Comparison of ENCODE assay signal across 18 cellular contexts in the genomic region with DNA sequence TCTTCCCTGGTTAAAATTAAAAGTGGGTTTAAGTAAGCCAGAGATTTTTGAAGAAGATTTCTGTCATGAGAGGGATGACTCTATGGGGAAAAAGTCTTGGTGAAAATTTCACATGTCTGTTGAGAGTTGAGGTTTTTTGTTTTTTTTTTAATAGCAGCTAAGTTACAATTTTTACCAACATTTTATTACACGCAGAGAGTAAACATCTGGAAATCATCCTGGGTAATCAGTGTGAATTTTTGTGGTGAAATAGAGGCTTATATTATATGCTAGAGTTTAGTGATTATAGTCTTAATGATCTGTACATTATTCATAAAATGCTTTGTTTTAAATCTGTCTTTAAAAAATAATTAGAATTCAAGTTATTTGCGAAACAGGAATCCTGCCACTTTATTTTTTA.
"Had no signal": no experiment of that assay in that cellular context is flagged by ENCODE, and none has a peak within 500 bp of the region (broad histone marks: within the 10 kb centered on the region; RNA-seq: fewer than 3 reads in every experiment).

No MANE protein-coding gene starts in this region.

- H3K27me3 ChIP-seq: dorsolateral prefrontal cortex, heart right ventricle had no signal

- H3K27me3 Mint-ChIP-seq: type B pancreatic cell had no signal

- H3K4me3 Mint-ChIP-seq: central memory CD8-positive, alpha-beta T cell; naive thymus-derived CD8-positive, alpha-beta T cell; type B pancreatic cell had no signal

- H3K36me3 Mint-ChIP-seq: naive thymus-derived CD8-positive, alpha-beta T cell; type B pancreatic cell had no signal

- H3K27ac Mint-ChIP-seq: naive thymus-derived CD8-positive, alpha-beta T cell; type B pancreatic cell had no signal

- H3K9me3 ChIP-seq: heart right ventricle, mucosa of descending colon, psoas muscle had no signal

- H3K4me1 Mint-ChIP-seq: central memory CD8-positive, alpha-beta T cell; naive thymus-derived CD8-positive, alpha-beta T cell had no signal

- H3K27ac ChIP-seq: dorsolateral prefrontal cortex, heart right ventricle, psoas muscle had no signal

- H3K4me1 ChIP-seq: psoas muscle had no signal

- DNase-seq: cortex of kidney; dorsolateral prefrontal cortex; effector CD8-positive, alpha-beta T cell; foreskin melanocyte; heart right ventricle; hypothalamus; kidney glomerular epithelial cell; mucosa of descending colon; naive thymus-derived CD8-positive, alpha-beta T cell; occipital lobe; psoas muscle; retina; stimulated activated CD4-positive, alpha-beta T cell treated with anti-CD3 and anti-CD28 coated beads, Interleukin-2, amount 100 ng/mL, for 24 hours; stimulated activated naive CD4-positive, alpha-beta T cell treated with Interleukin-2 at 50 U/mL for 16 hours had no signal

- H3K4me3 ChIP-seq: dorsolateral prefrontal cortex, heart right ventricle, mucosa of descending colon, psoas muscle had no signal

- H3K9me3 Mint-ChIP-seq: central memory CD8-positive, alpha-beta T cell had no signal

- ATAC-seq: esophagus mucosa; heart right ventricle; mucosa of descending colon; naive thymus-derived CD8-positive, alpha-beta T cell; psoas muscle; sciatic nerve had no signal

- H3K36me3 ChIP-seq: heart right ventricle had no signal
